In the genomic region with DNA sequence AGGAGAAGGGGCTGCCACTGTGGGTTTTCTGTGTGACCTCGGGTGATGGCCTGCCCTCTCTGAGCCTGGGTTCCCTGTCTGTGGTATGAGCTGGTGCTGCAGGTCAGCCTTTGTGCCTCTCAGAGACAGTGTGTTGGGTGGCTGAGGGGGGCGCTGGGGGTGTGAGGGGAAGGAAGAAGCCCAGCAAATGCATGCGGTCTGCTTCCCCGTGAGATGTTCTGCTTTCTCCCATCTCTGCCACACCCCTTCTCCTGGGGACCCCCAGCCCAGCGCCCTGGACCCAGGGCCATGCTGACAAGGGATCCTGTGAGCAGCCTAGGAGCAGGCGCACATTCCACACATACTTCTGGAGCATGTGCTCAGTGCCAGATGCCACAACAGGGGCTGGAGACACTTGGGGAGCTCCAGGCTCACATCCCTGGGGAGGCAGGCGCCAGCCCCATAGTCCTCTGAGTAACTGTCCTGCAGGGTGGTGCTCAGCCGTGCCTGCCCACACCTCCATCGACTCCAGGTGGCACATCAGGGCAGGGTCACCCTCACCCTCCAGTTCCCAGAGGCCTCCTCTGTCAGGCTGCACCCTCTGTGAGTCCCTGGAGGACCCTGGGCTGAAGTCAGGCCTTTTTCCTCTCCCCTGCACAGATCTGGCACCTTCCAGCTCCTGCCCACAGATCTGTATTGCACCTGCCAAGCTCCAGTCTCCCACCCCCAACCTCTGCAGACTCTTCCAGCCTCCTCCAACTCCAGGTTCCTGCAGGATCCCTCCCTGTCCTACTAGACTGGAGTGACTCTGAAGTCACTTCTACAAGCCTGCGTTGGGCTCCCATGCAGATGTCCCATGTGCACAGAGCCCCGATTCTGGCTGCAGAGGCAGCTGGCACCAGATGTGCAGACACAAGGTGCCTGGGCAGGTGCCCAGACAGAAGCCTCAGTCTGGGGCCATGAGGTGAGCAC, we compare ENCODE assay signal across 24 cellular contexts.
A peak's percentile ranks its signal among the peaks of the same experiment; 100 is the strongest.
DNase-seq lines count a peak whose midpoint lies in the region; FAIRE-seq and TF ChIP-seq lines count a peak whose summit lies in the region.
"Had no signal": no experiment of that assay in that cellular context is flagged by ENCODE, and none has a peak within 500 bp of the region (broad histone marks: within the 10 kb centered on the region; RNA-seq: fewer than 3 reads in every experiment).

No MANE protein-coding gene starts in this region.

- H2AK5ac ChIP-seq in H1 (ENCODE audit: low read depth, low read length) = no peak overlapping the region

- no peak overlapping the region for H2BK20ac ChIP-seq in H1 (ENCODE audit: low read length)

- peaks cover 0 to 3% of the 10 kb centered on the region in 2 experiments; a peak in 1 of 4 replicates for H3K9me3 ChIP-seq in H1 (ENCODE audit: insufficient read depth in 2 of 2, low read depth in 1 of 2, low read length in 1 of 2)
- no peaks in the 10 kb centered on the region for H3K9me3 ChIP-seq in ovary
- H3K9me3 ChIP-seq: psoas muscle had no signal

- intact Hi-C loops in ovary (cut with DNase I) = loop anchor here in 1 of 4 donors (10.0 kb wide), 1 partner anchor 209 kb away; a partner anchor contains a TSS

- no peaks in the 10 kb centered on the region for H3K23me2 ChIP-seq in H1 (ENCODE audit: low read depth, low read length)

- H3K27me3 ChIP-seq in H1 (replicated peaks in 1 of 4; ENCODE audit: control insufficient read depth in 3 of 4, extremely low read depth in 1 of 4, insufficient read depth in 3 of 4, low read length in 3 of 4) (no peaks in the 10 kb centered on the region), ovary (no peaks in the 10 kb centered on the region)

- no peak overlapping the region for H3K23ac ChIP-seq in H1 (ENCODE audit: insufficient read length)

- TF ChIP-seq EP300 in H1 (IDR thresholded peaks at IDR 0.05; ENCODE audit: borderline replicate concordance in 1 of 2, low read depth in 2 of 2, low read length in 2 of 2) = no peak
- no peak for TF ChIP-seq EP300 in ovary (IDR thresholded peaks at IDR 0.05)

- TF ChIP-seq POLR2A in H1 (IDR thresholded peaks at IDR 0.05; ENCODE audit: control extremely low read depth in 1 of 2, low read depth in 2 of 2, low read length in 2 of 2) (no peak), ovary (IDR thresholded peaks at IDR 0.05) (no peak)

- CTCF ChIA-PET in H1 (lab: Charles Lee; ENCODE audit: partially characterized antibody) = interaction anchor here (0.5 to 4.0 kb wide), 9 partner anchors 12 to 692 kb away, joined by 3 to 30 read pairs (median 4); no protein-coding TSS in a partner anchor

- H3K4ac ChIP-seq in H1 (replicated peaks; ENCODE audit: insufficient read length, low read depth, low read length) = no peak overlapping the region

- no peak overlapping the region for H2BK120ac ChIP-seq in H1 (replicated peaks; ENCODE audit: low read depth, low read length)

- no peak overlapping the region for H3K4me2 ChIP-seq in H1 (ENCODE audit: insufficient read depth in 1 of 2, low read depth in 2 of 2, low read length in 2 of 2)
- H3K4me2 ChIP-seq: smooth muscle cell had no signal

- no peaks in the 10 kb centered on the region for H3K79me2 ChIP-seq in H1 (ENCODE audit: control insufficient read depth in 1 of 2, insufficient read depth in 2 of 2, low read length in 2 of 2)

- WGBS in H1 (ENCODE audit: extremely low coverage in 1 of 2, insufficient coverage in 1 of 2, insufficient read length in 1 of 2, insufficient replicate concordance in 2 of 2, low coverage in 1 of 2, low lambda C conversion rate in 2 of 2, missing lambda C conversion rate in 1 of 2), 2 experiments = 89% methylated on average over 9 of the region's 11 CpGs; no CpG with 5 or more reads in 1 of the 2 experiments
- 73 to 83% (median 79%) methylated on average over 10 to 11 of the region's 11 CpGs for WGBS in ovary, 3 donors

- peak overlapping the region; percentile 27; the same call in 1 of the 2 replicates for H2BK12ac ChIP-seq in H1 (ENCODE audit: low read depth, low read length)

- H2BK15ac ChIP-seq in H1 (ENCODE audit: low read length) = no peak overlapping the region

- H3K27ac ChIP-seq in C4-2B (peak overlapping the region; percentile 57), H1 (ENCODE audit: low read depth, low read length) (no peak overlapping the region), ovary (no peak overlapping the region)
- H3K27ac ChIP-seq: heart left ventricle, psoas muscle, RWPE1 had no signal

- no peak overlapping the region for H4K8ac ChIP-seq in H1 (ENCODE audit: extremely low read depth, insufficient read depth, low read length)

- no peak overlapping the region for H4K5ac ChIP-seq in H1 (ENCODE audit: insufficient read length, low read depth, low read length)

- H3K9ac ChIP-seq in H1 (replicated peaks in 1 of 4; ENCODE audit: extremely low read depth in 1 of 4, low read depth in 3 of 4, low read length in 3 of 4) = no peak overlapping the region

- FAIRE-seq in H1 (lab: Jason Lieb, UNC) = no peak
- FAIRE-seq: A204.1, D721Med had no signal

- no peaks in the 10 kb centered on the region for H4K20me1 ChIP-seq in H1 (replicated peaks in 1 of 2; ENCODE audit: control insufficient read depth in 1 of 2, insufficient read depth in 2 of 2, low read length in 2 of 2)

- no peak overlapping the region for H3K4me3 ChIP-seq in H1 (ENCODE audit: extremely low read depth in 1 of 4, insufficient read depth in 2 of 4, low read depth in 3 of 4, low read length in 4 of 4)
- H3K4me3 ChIP-seq in ovary = no peak overlapping the region
- H3K4me3 ChIP-seq: HAP-1, heart left ventricle, psoas muscle, smooth muscle cell had no signal

- no peak overlapping the region for H4K91ac ChIP-seq in H1 (replicated peaks; ENCODE audit: insufficient read length, low read length)

- H2AFZ ChIP-seq in H1 (ENCODE audit: low read length) = no peak overlapping the region

- no peak overlapping the region for H3K18ac ChIP-seq in H1 (ENCODE audit: extremely low read depth, low read length)

- no peak overlapping the region for H3K56ac ChIP-seq in H1 (replicated peaks; ENCODE audit: insufficient read length, low read depth, low read length)

- TF ChIP-seq RAD21 in H1 (IDR thresholded peaks at IDR 0.05 in 1 of 2, conservative IDR thresholded peaks at IDR 0.05 in 1 of 2; ENCODE audit: low read depth in 2 of 2, low read length in 2 of 2) = no peak

- H3K79me1 ChIP-seq in H1 (ENCODE audit: low read depth, low read length) = no peaks in the 10 kb centered on the region

- no peak overlapping the region for H3K14ac ChIP-seq in H1 (ENCODE audit: insufficient read length)

- H3K36me3 ChIP-seq in H1 (ENCODE audit: control insufficient read depth in 2 of 4, insufficient read depth in 4 of 4, low read length in 3 of 4) = no peaks in the 10 kb centered on the region
- no peaks in the 10 kb centered on the region for H3K36me3 ChIP-seq in ovary
- H3K36me3 ChIP-seq: HAP-1, heart left ventricle had no signal

- TF ChIP-seq CTCF in C4-2B (conservative IDR thresholded peaks at IDR 0.05) (no peak), H1 (IDR thresholded peaks at IDR 0.05; ENCODE audit: control extremely low read depth in 1 of 3, insufficient read depth in 1 of 3, low read depth in 1 of 3, low read length in 3 of 3) (no peak), ovary (IDR thresholded peaks at IDR 0.05) (no peak)

- DNase-seq in NCI-H748 (lab: John Stamatoyannopoulos, UW; ENCODE audit: unreplicated experiment) (peak; percentile 53), NCI-H748 treated with DMSO at 0.1 percent for 48 hours (lab: John Stamatoyannopoulos, UW) (no peak), H1 (ENCODE audit: low read depth in 1 of 2, low spot score in 2 of 2) (peak in 1 of 2 experiments; percentile 41), ovary (peak in 4 of 5 donors; percentile 8 to 28 (median 12)), NAMALWA (ENCODE audit: low spot score) (no peak), DMS53 treated with DMSO at 0.1 percent for 48 hours (lab: John Stamatoyannopoulos, UW; ENCODE audit: unreplicated experiment) (no peak), germinal center (ENCODE audit: low spot score) (no peak)
- DNase-seq: activated CD8-positive, alpha-beta T cell treated with anti-CD3 and anti-CD28 coated beads for 36 hours; activated T-cell treated with anti-CD3 and anti-CD28 coated beads, Interleukin-2, amount 50 U/mL, for 72 hours; C1 segment of cervical spinal cord; dermis blood vessel endothelial cell; NCI-H2107; NCI-H524; psoas muscle; stimulated activated CD4-positive, alpha-beta T cell treated with anti-CD3 and anti-CD28 coated beads, Interleukin-2, amount 100 ng/mL, for 48 hours; stimulated activated naive CD4-positive, alpha-beta T cell; T1000 had no signal

- H3K4me1 ChIP-seq in H1 (replicated peaks in 1 of 4; ENCODE audit: control insufficient read depth in 3 of 4, insufficient read depth in 4 of 4, low read length in 3 of 4) (peaks cover 0 to 12% (median 6%) of the 10 kb centered on the region in 4 experiments; a peak in 5 of 7 replicates), ovary (ENCODE audit: insufficient read depth) (peaks cover 9% of the 10 kb centered on the region)
- H3K4me1 ChIP-seq: psoas muscle had no signal

- H2BK5ac ChIP-seq in H1 (ENCODE audit: low read depth, low read length) = no peak overlapping the region

- POLR2A ChIA-PET in H1 (lab: Charles Lee; ENCODE audit: partially characterized antibody) = no interaction called here

TF ChIP-seq in H1, 55 proteins besides CTCF, POLR2A, EP300 and RAD21:
- no peak for TF ChIP-seq JUND (IDR thresholded peaks at IDR 0.05; ENCODE audit: low read length)
- TF ChIP-seq, protein P1, sequence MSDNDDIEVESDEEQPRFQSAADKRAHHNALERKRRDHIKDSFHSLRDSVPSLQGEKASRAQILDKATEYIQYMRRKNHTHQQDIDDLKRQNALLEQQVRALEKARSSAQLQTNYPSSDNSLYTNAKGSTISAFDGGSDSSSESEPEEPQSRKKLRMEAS (IDR thresholded peaks at IDR 0.05) = peak; percentile 64; the same call in 1 of the 2 replicates
- peak; percentile 72 for TF ChIP-seq TEAD4 (IDR thresholded peaks at IDR 0.05; ENCODE audit: low read depth, low read length)
TF ChIP-seq in H1: peak in this region for 2.

Comparison
In these comparisons a context has a peak if more than half of its experiments do, and no peak if none do; other contexts are left out.
1. DNase-seq: peak in NCI-H748 (single experiment) and ovary (4 of 5); none in NCI-H748 treated with DMSO at 0.1 percent for 48 hours (single experiment), NAMALWA (single experiment), DMS53 treated with DMSO at 0.1 percent for 48 hours (single experiment) and germinal center (single experiment).